ENCODE assay signal across 7 cellular contexts in genomic region chr6:66858196-66858595, GRCh38.
"Had no signal": no experiment of that assay in that cellular context is flagged by ENCODE, and none has a peak within 500 bp of the region (broad histone marks: within the 10 kb centered on the region; RNA-seq: fewer than 3 reads in every experiment).

No MANE protein-coding gene starts in this region.

- H3K36me3 ChIP-seq: HAP-1 had no signal

- H3K4me1 ChIP-seq: HAP-1 had no signal

- H2AFZ ChIP-seq: GM23338 had no signal

- H3K27ac ChIP-seq: HL-60 had no signal

- H3K4me2 ChIP-seq: GM23338 had no signal

- DNase-seq: H7, HFFc6, KG1 had no signal

- ATAC-seq: GM23338, HCT116 had no signal

- H3K4me3 ChIP-seq: GM23338, HAP-1 had no signal

- H3K9me3 ChIP-seq: HAP-1 had no signal
